Comparison of ENCODE assay signal across 21 cellular contexts in genomic region chr1:15056515-15057285, GRCh38.
DNase-seq lines count a peak whose midpoint lies in the region; ATAC-seq and TF ChIP-seq lines count a peak whose summit lies in the region.
"Had no signal": no experiment of that assay in that cellular context is flagged by ENCODE, and none has a peak within 500 bp of the region (broad histone marks: within the 10 kb centered on the region; RNA-seq: fewer than 3 reads in every experiment).

No MANE protein-coding gene starts in this region.

- DNase-seq in Daoy (ENCODE audit: low read depth) (peak; percentile 23), NCI-H226 (peak; percentile 53), choroid plexus epithelial cell (ENCODE audit: low read depth) (peak; percentile 54), myocyte (ENCODE audit: low read depth) (peak; percentile 43), NK-92 (lab: John Stamatoyannopoulos, UW; ENCODE audit: unreplicated experiment) (no peak), dermis blood vessel endothelial cell (no peak), sciatic nerve (ENCODE audit: low spot score) (no peak)
- DNase-seq: activated CD4-positive, alpha-beta T cell treated with anti-CD3 and anti-CD28 coated beads for 48 hours; activated T-cell treated with anti-CD3 and anti-CD28 coated beads, Interleukin-2, amount 50 U/mL, for 72 hours; amygdala; CD4-positive, CD25-positive, alpha-beta regulatory T cell; left ventricle myocardium superior; NCI-H345; right lobe of liver; RPMI8226; stimulated activated naive CD4-positive, alpha-beta T cell treated with Interleukin-2 at 50 U/mL for 16 hours; T-helper 2 cell had no signal

- ATAC-seq in sciatic nerve, result no peak
- ATAC-seq in HG03432 (IDR thresholded peaks at IDR 0.05; ENCODE audit: unreplicated experiment), result no peak
- ATAC-seq: activated T-cell treated with anti-CD3 and anti-CD28 coated beads, Interleukin-2, amount 50 U/mL, for 72 hours; HCT116; left ventricle myocardium superior; natural killer cell treated with Interleukin-12 subunit alpha and Interleukin-12 subunit beta and Interleukin-15 and Interleukin-18, amount 100 ng/mL, for 72 hours; right lobe of liver had no signal

- TF ChIP-seq CTCF in choroid plexus epithelial cell (conservative IDR thresholded peaks at IDR 0.05; ENCODE audit: low read depth, low read length), result no peak

- H3K4me3 ChIP-seq in choroid plexus epithelial cell (ENCODE audit: low read depth, low read length), result no peak overlapping the region
- H3K4me3 ChIP-seq: heart left ventricle, right lobe of liver had no signal

- intact Hi-C loops in sciatic nerve (cut with DNase I), result no loop called here

Comparison
In these comparisons a context has a peak if more than half of its experiments do, and no peak if none do; other contexts are left out.
1. DNase-seq: peak in Daoy (single experiment), NCI-H226 (single experiment), choroid plexus epithelial cell (single experiment) and myocyte (single experiment); none in NK-92 (single experiment), dermis blood vessel endothelial cell (single experiment) and sciatic nerve (single experiment).